In genomic region chr5:81851481-81852178, GRCh38 we compare ENCODE assay signal across 8 cellular contexts.
DNase-seq lines count a peak whose midpoint lies in the region; ATAC-seq, FAIRE-seq and TF ChIP-seq lines count a peak whose summit lies in the region.

No MANE protein-coding gene starts in this region.

- H3K27me3 ChIP-seq in ascending aorta (no peaks in the 10 kb centered on the region), right cardiac atrium (ENCODE audit: control insufficient read depth, insufficient read depth) (no peaks in the 10 kb centered on the region), psoas muscle (ENCODE audit: insufficient read depth in 3 of 3, low read length in 2 of 3) (no peaks in the 10 kb centered on the region)

- FAIRE-seq in urothelium cell line (lab: Jason Lieb, UNC) = peak; percentile 66

- H3K36me3 ChIP-seq in ascending aorta (no peaks in the 10 kb centered on the region), psoas muscle (ENCODE audit: insufficient read depth in 1 of 2, low read depth in 1 of 2) (no peaks in the 10 kb centered on the region)

- H3K9me3 Mint-ChIP-seq in T-helper 2 cell treated with Interferon-gamma antibody and Interleukin-4, amounts not matched to agents 5 μg/mL and 100 μg/mL, for 36 hours = no peaks in the 10 kb centered on the region

- H3K27ac Mint-ChIP-seq in T-helper 2 cell treated with Interferon-gamma antibody and Interleukin-4, amounts not matched to agents 5 μg/mL and 100 μg/mL, for 36 hours = peak overlapping the region; percentile 91

- intact Hi-C loops in ascending aorta (cut with DNase I) (loop anchor here (1.0 to 5.0 kb wide), 4 partner anchors 63 to 619 kb away; partner anchors contain the start of genes CKMT2 and SSBP2), right cardiac atrium (cut with DNase I) (loop anchor here (1.0 to 10.0 kb wide), 9 partner anchors 61 to 427 kb away; partner anchors contain the start of genes SSBP2 (in 3 of the 4) and ATG10 (in 2 of the 4)), psoas muscle (cut with DNase I) (loop anchor here (1.0 to 10.0 kb wide), 7 partner anchors 64 to 344 kb away; partner anchors contain the start of genes ATG10 (in 2 of the 2) and SSBP2 (in 2 of the 2))

- no peaks in the 10 kb centered on the region for H3K9me3 ChIP-seq in ascending aorta
- H3K9me3 ChIP-seq in right cardiac atrium (ENCODE audit: control insufficient read depth, low read length) = no peaks in the 10 kb centered on the region
- no peaks in the 10 kb centered on the region for H3K9me3 ChIP-seq in psoas muscle

- under 1% methylated on average over 31 of the region's 31 CpGs for WGBS in right cardiac atrium
- WGBS in psoas muscle, 3 donors = 0 to 1% (median 1%) methylated on average over 31 of the region's 31 CpGs

- H3K4me3 Mint-ChIP-seq in T-helper 2 cell treated with Interferon-gamma antibody and Interleukin-4, amounts not matched to agents 5 μg/mL and 100 μg/mL, for 36 hours = peak overlapping the region; percentile 85

- DNase-seq in NCI-H187 treated with DMSO at 0.1 percent for 48 hours (lab: John Stamatoyannopoulos, UW) (peak; percentile 75), ascending aorta (ENCODE audit: low spot score in 2 of 2) (peak; percentile 85 to 97), right cardiac atrium (peak; percentile 96 to 99 (median 99)), psoas muscle (peak; percentile 96 to 98), urothelium cell line (ENCODE audit: low spot score) (peak; percentile 93)
- DNase-seq in T-helper 2 cell treated with Interferon-gamma antibody and Interleukin-4, amounts not matched to agents 5 μg/mL and 100 μg/mL, for 36 hours (ENCODE audit: low spot score) = peak; percentile 87

- TF ChIP-seq CTCF in ascending aorta (IDR thresholded peaks at IDR 0.05) = no peak
- TF ChIP-seq CTCF in psoas muscle (IDR thresholded peaks at IDR 0.05) = no peak

- peaks cover 3% of the 10 kb centered on the region for H3K36me3 Mint-ChIP-seq in T-helper 2 cell treated with Interferon-gamma antibody and Interleukin-4, amounts not matched to agents 5 μg/mL and 100 μg/mL, for 36 hours (ENCODE audit: low read depth)

- ATAC-seq in GM18498 (IDR thresholded peaks at IDR 0.05; ENCODE audit: unreplicated experiment) = peak; percentile 89
- ATAC-seq in HG02885 (IDR thresholded peaks at IDR 0.05; ENCODE audit: poor library complexity, unreplicated experiment) = peak; percentile 88
- peak; percentile 95 to 96 for ATAC-seq in right cardiac atrium
- peak; percentile 85 to 88 (median 86) for ATAC-seq in psoas muscle

- H3K27ac ChIP-seq in ascending aorta (peak overlapping the region; percentile 88 to 90), right cardiac atrium (ENCODE audit: low read length) (peak overlapping the region; percentile 83), psoas muscle (peak overlapping the region; percentile 95)

- H3K4me3 ChIP-seq in ascending aorta (peak overlapping the region; percentile 59 to 73), right cardiac atrium (ENCODE audit: low read length) (peak overlapping the region; percentile 90), psoas muscle (peak overlapping the region; percentile 71)

- no peaks in the 10 kb centered on the region for H3K27me3 Mint-ChIP-seq in T-helper 2 cell treated with Interferon-gamma antibody and Interleukin-4, amounts not matched to agents 5 μg/mL and 100 μg/mL, for 36 hours (ENCODE audit: low read depth)

- H3K4me1 ChIP-seq in ascending aorta (peaks cover 0 to 38% of the 10 kb centered on the region in 2 donors), right cardiac atrium (ENCODE audit: control insufficient read depth, insufficient read depth, low read length) (peaks cover 15% of the 10 kb centered on the region), psoas muscle (peaks cover 58% of the 10 kb centered on the region)

- H3K4me1 Mint-ChIP-seq in T-helper 2 cell treated with Interferon-gamma antibody and Interleukin-4, amounts not matched to agents 5 μg/mL and 100 μg/mL, for 36 hours (ENCODE audit: low read depth) = peaks cover 38% of the 10 kb centered on the region

Comparison
In these comparisons a context has a peak if more than half of its experiments do, and no peak if none do; other contexts are left out.
1. Peak in every context shown above with its lines: DNase-seq, ATAC-seq, H3K4me3 ChIP-seq and H3K27ac ChIP-seq.